Comparison of ENCODE assay signal across 2 cellular contexts in genomic region chr1:155196893-155197638, GRCh38.
A peak's percentile ranks its signal among the peaks of the same experiment; 100 is the strongest.
TF ChIP-seq lines count a peak whose summit lies in the region.

No MANE protein-coding gene starts in this region.

TF ChIP-seq in HEK293, 187 proteins besides CTCF, POLR2A, EP300 and RAD21:
- TF ChIP-seq ZNF433 (tag by site-specific recombination; IDR thresholded peaks at IDR 0.05; ENCODE audit: low read depth) (no peak), SCRT2 (tag by site-specific recombination; IDR thresholded peaks at IDR 0.05) (peak; percentile 48; the same call in 1 of the 2 replicates), ZNF223 (tag by site-specific recombination; IDR thresholded peaks at IDR 0.05) (no peak), ZNF501 (tag by site-specific recombination; IDR thresholded peaks at IDR 0.05) (no peak)

TF ChIP-seq in K562, 482 proteins besides CTCF, POLR2A, EP300 and RAD21:
- TF ChIP-seq TARDBP (IDR thresholded peaks at IDR 0.05), result no peak
- TF ChIP-seq POLR2G (IDR thresholded peaks at IDR 0.05; ENCODE audit: low read depth, low read length), result 0 out of 2 replicates have a peak, but pooled peaks have one; percentile 23
- TF ChIP-seq RBFOX2 (IDR thresholded peaks at IDR 0.05; ENCODE audit: low read depth, low read length), result no peak
